1 cellular context compared by ENCODE assay signal in genomic region chr5:14523243-14524034, GRCh38.
TF ChIP-seq lines count a peak whose summit lies in the region.

No MANE protein-coding gene starts in this region.

TF ChIP-seq in SK-N-SH, 30 proteins besides CTCF, POLR2A, EP300 and RAD21 (continued from another document):
- TF ChIP-seq, protein P1, sequence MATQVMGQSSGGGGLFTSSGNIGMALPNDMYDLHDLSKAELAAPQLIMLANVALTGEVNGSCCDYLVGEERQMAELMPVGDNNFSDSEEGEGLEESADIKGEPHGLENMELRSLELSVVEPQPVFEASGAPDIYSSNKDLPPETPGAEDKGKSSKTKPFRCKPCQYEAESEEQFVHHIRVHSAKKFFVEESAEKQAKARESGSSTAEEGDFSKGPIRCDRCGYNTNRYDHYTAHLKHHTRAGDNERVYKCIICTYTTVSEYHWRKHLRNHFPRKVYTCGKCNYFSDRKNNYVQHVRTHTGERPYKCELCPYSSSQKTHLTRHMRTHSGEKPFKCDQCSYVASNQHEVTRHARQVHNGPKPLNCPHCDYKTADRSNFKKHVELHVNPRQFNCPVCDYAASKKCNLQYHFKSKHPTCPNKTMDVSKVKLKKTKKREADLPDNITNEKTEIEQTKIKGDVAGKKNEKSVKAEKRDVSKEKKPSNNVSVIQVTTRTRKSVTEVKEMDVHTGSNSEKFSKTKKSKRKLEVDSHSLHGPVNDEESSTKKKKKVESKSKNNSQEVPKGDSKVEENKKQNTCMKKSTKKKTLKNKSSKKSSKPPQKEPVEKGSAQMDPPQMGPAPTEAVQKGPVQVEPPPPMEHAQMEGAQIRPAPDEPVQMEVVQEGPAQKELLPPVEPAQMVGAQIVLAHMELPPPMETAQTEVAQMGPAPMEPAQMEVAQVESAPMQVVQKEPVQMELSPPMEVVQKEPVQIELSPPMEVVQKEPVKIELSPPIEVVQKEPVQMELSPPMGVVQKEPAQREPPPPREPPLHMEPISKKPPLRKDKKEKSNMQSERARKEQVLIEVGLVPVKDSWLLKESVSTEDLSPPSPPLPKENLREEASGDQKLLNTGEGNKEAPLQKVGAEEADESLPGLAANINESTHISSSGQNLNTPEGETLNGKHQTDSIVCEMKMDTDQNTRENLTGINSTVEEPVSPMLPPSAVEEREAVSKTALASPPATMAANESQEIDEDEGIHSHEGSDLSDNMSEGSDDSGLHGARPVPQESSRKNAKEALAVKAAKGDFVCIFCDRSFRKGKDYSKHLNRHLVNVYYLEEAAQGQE (IDR thresholded peaks at IDR 0.05; ENCODE audit: low read depth, low read length) = no peak
- no peak for TF ChIP-seq MXI1 (IDR thresholded peaks at IDR 0.05; ENCODE audit: low read depth, low read length)
- TF ChIP-seq SMC3 (IDR thresholded peaks at IDR 0.05; ENCODE audit: low read depth, low read length) = no peak
- no peak for TF ChIP-seq RFX5 (IDR thresholded peaks at IDR 0.05; ENCODE audit: low read length)
- TF ChIP-seq, protein P2, sequence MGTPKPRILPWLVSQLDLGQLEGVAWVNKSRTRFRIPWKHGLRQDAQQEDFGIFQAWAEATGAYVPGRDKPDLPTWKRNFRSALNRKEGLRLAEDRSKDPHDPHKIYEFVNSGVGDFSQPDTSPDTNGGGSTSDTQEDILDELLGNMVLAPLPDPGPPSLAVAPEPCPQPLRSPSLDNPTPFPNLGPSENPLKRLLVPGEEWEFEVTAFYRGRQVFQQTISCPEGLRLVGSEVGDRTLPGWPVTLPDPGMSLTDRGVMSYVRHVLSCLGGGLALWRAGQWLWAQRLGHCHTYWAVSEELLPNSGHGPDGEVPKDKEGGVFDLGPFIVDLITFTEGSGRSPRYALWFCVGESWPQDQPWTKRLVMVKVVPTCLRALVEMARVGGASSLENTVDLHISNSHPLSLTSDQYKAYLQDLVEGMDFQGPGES (IDR thresholded peaks at IDR 0.05; ENCODE audit: low read depth, low read length) = no peak
- no peak for TF ChIP-seq FOSL2 (IDR thresholded peaks at IDR 0.05; ENCODE audit: borderline replicate concordance, low read depth)
TF ChIP-seq in SK-N-SH: peak in this region for 0.
